Comparison of ENCODE assay signal across 19 cellular contexts in genomic region chr1:150513275-150513885, GRCh38. TPM values are rescaled to one million over a fixed set of nuclear protein-coding genes. Genes with fewer than 3 reads are reported as not detected.
DNase-seq lines count a peak whose midpoint lies in the region; ATAC-seq and TF ChIP-seq lines count a peak whose summit lies in the region.
"Had no signal": no experiment of that assay in that cellular context is flagged by ENCODE, and none has a peak within 500 bp of the region (broad histone marks: within the 10 kb centered on the region; RNA-seq: fewer than 3 reads in every experiment).

No MANE protein-coding gene starts in this region.

- no peak for DNase-seq in CD8-positive, alpha-beta T cell
- DNase-seq in NCI-H1694 (lab: John Stamatoyannopoulos, UW): peak; percentile 37
- DNase-seq in central memory CD8-positive, alpha-beta T cell (ENCODE audit: low spot score in 2 of 2): no peak
- DNase-seq in myocyte (ENCODE audit: low read depth): peak; percentile 56
- DNase-seq in activated naive CD4-positive, alpha-beta T cell treated with anti-CD3 and anti-CD28 coated beads for 36 hours: no peak
- no peak for DNase-seq in 8988T
- DNase-seq in SIG-M5 treated with dmso at 0.1 percent for 504 hours (lab: John Stamatoyannopoulos, UW; ENCODE audit: unreplicated experiment): no peak
- DNase-seq: activated gamma-delta T cell treated with Interleukin-2 at 50 U/mL for 16 hours; BE2C; effector memory CD4-positive, alpha-beta T cell; head of caudate nucleus; sigmoid colon; stimulated activated naive CD8-positive, alpha-beta T cell treated with anti-CD3 and anti-CD28 coated beads, Interleukin-15, amount 100 ng/mL, for 72 hours; T1000 had no signal

- peaks cover 2% of the 10 kb centered on the region for H3K36me3 Mint-ChIP-seq in CD8-positive, alpha-beta T cell
- H3K36me3 Mint-ChIP-seq in central memory CD8-positive, alpha-beta T cell (ENCODE audit: insufficient read depth): no peaks in the 10 kb centered on the region
- peaks cover 3% of the 10 kb centered on the region for H3K36me3 Mint-ChIP-seq in activated naive CD4-positive, alpha-beta T cell treated with anti-CD3 and anti-CD28 coated beads for 36 hours (ENCODE audit: low read depth)
- H3K36me3 Mint-ChIP-seq: brain; natural killer cell treated with Interleukin-12 subunit alpha and Interleukin-12 subunit beta and Interleukin-15 and Interleukin-18, amount 100 ng/mL, for 72 hours had no signal

- no peak overlapping the region for H3K27ac Mint-ChIP-seq in CD8-positive, alpha-beta T cell
- H3K27ac Mint-ChIP-seq in central memory CD8-positive, alpha-beta T cell (ENCODE audit: low read depth): no peak overlapping the region
- no peak overlapping the region for H3K27ac Mint-ChIP-seq in activated naive CD4-positive, alpha-beta T cell treated with anti-CD3 and anti-CD28 coated beads for 36 hours
- H3K27ac Mint-ChIP-seq: stimulated activated naive CD8-positive, alpha-beta T cell treated with anti-CD3 and anti-CD28 coated beads, Interleukin-15, amount 100 ng/mL, for 72 hours had no signal

- no peaks in the 10 kb centered on the region for H3K9me3 Mint-ChIP-seq in CD8-positive, alpha-beta T cell
- H3K9me3 Mint-ChIP-seq in central memory CD8-positive, alpha-beta T cell: no peaks in the 10 kb centered on the region
- no peaks in the 10 kb centered on the region for H3K9me3 Mint-ChIP-seq in activated naive CD4-positive, alpha-beta T cell treated with anti-CD3 and anti-CD28 coated beads for 36 hours
- H3K9me3 Mint-ChIP-seq: natural killer cell treated with Interleukin-12 subunit alpha and Interleukin-12 subunit beta and Interleukin-15 and Interleukin-18, amount 100 ng/mL, for 72 hours; stimulated activated naive CD8-positive, alpha-beta T cell treated with anti-CD3 and anti-CD28 coated beads, Interleukin-15, amount 100 ng/mL, for 72 hours had no signal

- TF ChIP-seq CTCF in CD8-positive, alpha-beta T cell (IDR thresholded peaks at IDR 0.05): no peak

- CTCF ChIA-PET in CD8-positive, alpha-beta T cell (lab: Charles Lee): interaction anchor here (0.7 kb wide), 1 partner anchor 95 kb away, joined by 4 read pairs; no protein-coding TSS in a partner anchor
- CTCF ChIA-PET in activated naive CD4-positive, alpha-beta T cell treated with anti-CD3 and anti-CD28 coated beads for 36 hours (lab: Charles Lee): interaction anchor here (0.6 kb wide), 3 partner anchors 24 to 257 kb away, joined by 3 to 6 read pairs (median 3); no protein-coding TSS in a partner anchor

- peaks cover 3% of the 10 kb centered on the region for H3K4me1 ChIP-seq in CD8-positive, alpha-beta T cell (ENCODE audit: insufficient read depth, low read length)

- no peaks in the 10 kb centered on the region for H3K27me3 ChIP-seq in CD8-positive, alpha-beta T cell (ENCODE audit: insufficient read depth, low read length)
- H3K27me3 ChIP-seq: BE2C, sigmoid colon had no signal

- H3K9me3 ChIP-seq in CD8-positive, alpha-beta T cell (ENCODE audit: low read length): no peaks in the 10 kb centered on the region
- H3K9me3 ChIP-seq: BE2C, sigmoid colon had no signal

- no peak overlapping the region for H3K4me3 ChIP-seq in CD8-positive, alpha-beta T cell (ENCODE audit: low read depth, low read length)
- H3K4me3 ChIP-seq: sigmoid colon had no signal

- H3K4me1 Mint-ChIP-seq in CD8-positive, alpha-beta T cell (ENCODE audit: low read depth): peaks cover 16% of the 10 kb centered on the region
- peaks cover 19% of the 10 kb centered on the region for H3K4me1 Mint-ChIP-seq in central memory CD8-positive, alpha-beta T cell
- peaks cover 9% of the 10 kb centered on the region for H3K4me1 Mint-ChIP-seq in activated naive CD4-positive, alpha-beta T cell treated with anti-CD3 and anti-CD28 coated beads for 36 hours (ENCODE audit: low read depth)

- no peak overlapping the region for H3K27ac ChIP-seq in CD8-positive, alpha-beta T cell (ENCODE audit: low read depth, low read length)
- H3K27ac ChIP-seq: sigmoid colon had no signal

- intact Hi-C loops in CD8-positive, alpha-beta T cell (cut with DNase I, micrococcal nuclease): loop anchor here in 1 of 2 experiments (10.0 kb wide), 1 partner anchor 259 kb away; the partner anchor contains the start of gene CA14
- intact Hi-C loops in activated naive CD4-positive, alpha-beta T cell treated with anti-CD3 and anti-CD28 coated beads for 36 hours (cut with micrococcal nuclease): no loop called here

- no peaks in the 10 kb centered on the region for H3K36me3 ChIP-seq in CD8-positive, alpha-beta T cell (ENCODE audit: insufficient read depth, low read length)
- H3K36me3 ChIP-seq: BE2C had no signal

- no peaks in the 10 kb centered on the region for H3K27me3 Mint-ChIP-seq in CD8-positive, alpha-beta T cell (ENCODE audit: low read depth)
- no peaks in the 10 kb centered on the region for H3K27me3 Mint-ChIP-seq in central memory CD8-positive, alpha-beta T cell
- no peaks in the 10 kb centered on the region for H3K27me3 Mint-ChIP-seq in activated naive CD4-positive, alpha-beta T cell treated with anti-CD3 and anti-CD28 coated beads for 36 hours (ENCODE audit: low read depth)
- H3K27me3 Mint-ChIP-seq: natural killer cell treated with Interleukin-12 subunit alpha and Interleukin-12 subunit beta and Interleukin-15 and Interleukin-18, amount 100 ng/mL, for 72 hours; stimulated activated naive CD8-positive, alpha-beta T cell treated with anti-CD3 and anti-CD28 coated beads, Interleukin-15, amount 100 ng/mL, for 72 hours had no signal

- peak overlapping the region; percentile 53 for H3K4me3 Mint-ChIP-seq in CD8-positive, alpha-beta T cell
- peak overlapping the region; percentile 79 for H3K4me3 Mint-ChIP-seq in central memory CD8-positive, alpha-beta T cell
- no peak overlapping the region for H3K4me3 Mint-ChIP-seq in activated naive CD4-positive, alpha-beta T cell treated with anti-CD3 and anti-CD28 coated beads for 36 hours

- POLR2A ChIA-PET in CD8-positive, alpha-beta T cell (lab: Charles Lee): interaction anchor here (1.2 kb wide), 1 partner anchor 26 kb away, joined by 3 read pairs; the partner anchor contains the start of gene TARS2

- ATAC-seq in CD8-positive, alpha-beta T cell: no peak
- ATAC-seq in central memory CD8-positive, alpha-beta T cell (replicated peaks; ENCODE audit: extremely low read depth, poor library complexity, severe bottlenecking): no peak
- no peak for ATAC-seq in HG03469 (IDR thresholded peaks at IDR 0.05; ENCODE audit: unreplicated experiment)
- ATAC-seq: left lobe of liver; natural killer cell treated with Interleukin-12 subunit alpha and Interleukin-12 subunit beta and Interleukin-15 and Interleukin-18, amount 100 ng/mL, for 72 hours; stimulated activated naive CD8-positive, alpha-beta T cell treated with anti-CD3 and anti-CD28 coated beads, Interleukin-15, amount 100 ng/mL, for 72 hours had no signal

RNA-seq across cellular contexts. Expression of gene FALEC, which starts 2.2 kb away (rescaled TPM):
- total RNA-seq in CD8-positive, alpha-beta T cell: not detected
- total RNA-seq in myocyte: not detected in 2 replicates
- 0.93 TPM for polyA plus RNA-seq in myocyte (2012)
- not detected for total RNA-seq in activated naive CD4-positive, alpha-beta T cell treated with anti-CD3 and anti-CD28 coated beads for 36 hours
- total RNA-seq: natural killer cell treated with Interleukin-12 subunit alpha and Interleukin-12 subunit beta and Interleukin-15 and Interleukin-18, amount 100 ng/mL, for 72 hours; sigmoid colon had no signal

RNA-seq across cellular contexts. Expression of gene ECM1, which starts 5.5 kb away (rescaled TPM):
- not detected for total RNA-seq in CD8-positive, alpha-beta T cell
- 33.6 and 35.0 TPM in 2 replicates for total RNA-seq in myocyte
- 197 TPM for polyA plus RNA-seq in myocyte (2012)
- under 1 TPM; 0.69 to 0.88 TPM for total RNA-seq in activated naive CD4-positive, alpha-beta T cell treated with anti-CD3 and anti-CD28 coated beads for 36 hours

RNA-seq across cellular contexts. Expression of gene TARS2, which starts 26.2 kb away (rescaled TPM):
- 10 to 100 TPM; 19.4 to 28.8 TPM for total RNA-seq in CD8-positive, alpha-beta T cell
- total RNA-seq in myocyte: 17.7 and 19.2 TPM in 2 replicates
- polyA plus RNA-seq in myocyte (2012): 22.3 TPM
- total RNA-seq in activated naive CD4-positive, alpha-beta T cell treated with anti-CD3 and anti-CD28 coated beads for 36 hours: 10 to 100 TPM; 43.7 to 46.0 TPM

RNA-seq across cellular contexts. Expression of gene ADAMTSL4, which starts 35.8 kb away (rescaled TPM):
- not detected for total RNA-seq in CD8-positive, alpha-beta T cell
- 10.9 and 16.2 TPM in 2 replicates for total RNA-seq in myocyte
- 42.7 TPM for polyA plus RNA-seq in myocyte (2012)
- 1 to 10 TPM; 1.3 to 2.0 TPM for total RNA-seq in activated naive CD4-positive, alpha-beta T cell treated with anti-CD3 and anti-CD28 coated beads for 36 hours
- total RNA-seq: activated CD8-positive, alpha-beta memory T cell treated with anti-CD3 and anti-CD28 coated beads for 36 hours had no signal

Comparison
In these comparisons a context has a peak if more than half of its experiments do, and no peak if none do; other contexts are left out.
1. DNase-seq: peak in NCI-H1694 (single experiment) and myocyte (single experiment); none in CD8-positive, alpha-beta T cell (0 of 7), central memory CD8-positive, alpha-beta T cell (0 of 2), activated naive CD4-positive, alpha-beta T cell treated with anti-CD3 and anti-CD28 coated beads for 36 hours (single experiment), 8988T (single experiment) and SIG-M5 treated with dmso at 0.1 percent for 504 hours (single experiment).
2. RNA of gene ECM1, which starts 5.5 kb away (total RNA-seq): 33.6 to 35.0 TPM in myocyte; 0.69 to 0.88 TPM in activated naive CD4-positive, alpha-beta T cell treated with anti-CD3 and anti-CD28 coated beads for 36 hours and not detected in CD8-positive, alpha-beta T cell; every median in the first group is over 10 times any median in the second.